Comparison of ENCODE assay signal across 8 cellular contexts in genomic region chr1:98749152-98749756, GRCh38.
DNase-seq lines count a peak whose midpoint lies in the region; ATAC-seq and TF ChIP-seq lines count a peak whose summit lies in the region.

No MANE protein-coding gene starts in this region.

- H3K4me1 Mint-ChIP-seq in MCF 10A (ENCODE audit: insufficient read depth, unreplicated experiment), result no peaks in the 10 kb centered on the region
- H3K4me1 Mint-ChIP-seq in activated naive CD8-positive, alpha-beta T cell treated with anti-CD3 and anti-CD28 coated beads, Interleukin-2, amount 50 U/mL, for 24 hours, result no peaks in the 10 kb centered on the region

- POLR2A ChIA-PET in MCF 10A (lab: Yijun Ruan, JAX), result interaction anchor here (0.6 to 0.7 kb wide), 3 partner anchors 12 to 429 kb away, joined by 3 to 6 read pairs (median 3); no protein-coding TSS in a partner anchor

- no TSS peak for BruUV-seq in MCF 10A (replicated peaks; lab: Mats Ljungman, UMichigan)

- TF ChIP-seq POLR2A in breast epithelium (IDR thresholded peaks at IDR 0.05), result no peak

- no peak overlapping the region for H3K9ac ChIP-seq in smooth muscle cell (ENCODE audit: low read depth)

- H3K27ac Mint-ChIP-seq in MCF 10A (ENCODE audit: low read depth, unreplicated experiment), result no peak overlapping the region
- no peak overlapping the region for H3K27ac Mint-ChIP-seq in activated naive CD8-positive, alpha-beta T cell treated with anti-CD3 and anti-CD28 coated beads, Interleukin-2, amount 50 U/mL, for 24 hours

- CTCF ChIA-PET in MCF 10A (lab: Yijun Ruan, JAX), result interaction anchor here (0.6 to 2.4 kb wide), 22 partner anchors 10 to 961 kb away, joined by 3 to 18 read pairs (median 4); no protein-coding TSS in a partner anchor

- no peaks in the 10 kb centered on the region for H3K9me3 Mint-ChIP-seq in MCF 10A (ENCODE audit: unreplicated experiment)
- H3K9me3 Mint-ChIP-seq in activated naive CD8-positive, alpha-beta T cell treated with anti-CD3 and anti-CD28 coated beads, Interleukin-2, amount 50 U/mL, for 24 hours, result no peaks in the 10 kb centered on the region

- TF ChIP-seq CTCF in MCF 10A (IDR thresholded peaks at IDR 0.05; ENCODE audit: unreplicated experiment) (peak; percentile 37), breast epithelium (IDR thresholded peaks at IDR 0.05) (no peak), choroid plexus epithelial cell (conservative IDR thresholded peaks at IDR 0.05; ENCODE audit: low read depth, low read length) (peak; percentile 56), smooth muscle cell (IDR thresholded peaks at IDR 0.05; ENCODE audit: borderline replicate concordance, insufficient read depth, poor library complexity, severe bottlenecking) (peak; percentile 48)

- H3F3A ChIP-seq in smooth muscle cell (ENCODE audit: low read depth), result no peaks in the 10 kb centered on the region

- H3K4me2 ChIP-seq in smooth muscle cell, result no peak overlapping the region

- no peak overlapping the region for H3K4me3 ChIP-seq in breast epithelium
- H3K4me3 ChIP-seq in choroid plexus epithelial cell (ENCODE audit: low read depth, low read length), result no peak overlapping the region
- no peak overlapping the region for H3K4me3 ChIP-seq in smooth muscle cell
- H3K4me3 ChIP-seq in MG63, result no peak overlapping the region

- intact Hi-C loops in MCF 10A (cut with micrococcal nuclease) (loop anchor here (1.0 kb wide), 1 partner anchor 958 kb away; no protein-coding TSS in a partner anchor), breast epithelium (cut with DNase I; ENCODE audit: low total_unique reads) (no loop called here)

- ATAC-seq in activated naive CD8-positive, alpha-beta T cell treated with anti-CD3 and anti-CD28 coated beads, Interleukin-2, amount 50 U/mL, for 24 hours, result no peak

- no peak overlapping the region for H3K4me3 Mint-ChIP-seq in MCF 10A (ENCODE audit: unreplicated experiment)
- no peak overlapping the region for H3K4me3 Mint-ChIP-seq in activated naive CD8-positive, alpha-beta T cell treated with anti-CD3 and anti-CD28 coated beads, Interleukin-2, amount 50 U/mL, for 24 hours

- no peaks in the 10 kb centered on the region for H3K36me3 Mint-ChIP-seq in MCF 10A (ENCODE audit: insufficient read depth, unreplicated experiment)
- H3K36me3 Mint-ChIP-seq in activated naive CD8-positive, alpha-beta T cell treated with anti-CD3 and anti-CD28 coated beads, Interleukin-2, amount 50 U/mL, for 24 hours (ENCODE audit: low read depth), result no peaks in the 10 kb centered on the region

- H2AFZ ChIP-seq in smooth muscle cell (ENCODE audit: low read depth), result no peak overlapping the region

- H3K9me3 ChIP-seq in breast epithelium, result no peaks in the 10 kb centered on the region
- H3K9me3 ChIP-seq in smooth muscle cell (replicated peaks; ENCODE audit: low read depth), result no peaks in the 10 kb centered on the region
- no peaks in the 10 kb centered on the region for H3K9me3 ChIP-seq in MG63

- H3K4me1 ChIP-seq in breast epithelium (no peaks in the 10 kb centered on the region), smooth muscle cell (ENCODE audit: low read depth) (no peaks in the 10 kb centered on the region)

- H3K27me3 Mint-ChIP-seq in MCF 10A (ENCODE audit: insufficient read depth, unreplicated experiment), result no peaks in the 10 kb centered on the region
- H3K27me3 Mint-ChIP-seq in activated naive CD8-positive, alpha-beta T cell treated with anti-CD3 and anti-CD28 coated beads, Interleukin-2, amount 50 U/mL, for 24 hours, result peaks cover under 1% of the 10 kb centered on the region

- H3K27me3 ChIP-seq in breast epithelium (no peaks in the 10 kb centered on the region), smooth muscle cell (ENCODE audit: low read depth) (no peaks in the 10 kb centered on the region), MG63 (no peaks in the 10 kb centered on the region)

- peak; percentile 25 for DNase-seq in MCF 10A (ENCODE audit: unreplicated experiment)
- no peak for DNase-seq in breast epithelium (ENCODE audit: low spot score in 2 of 2)
- peak; percentile 61 for DNase-seq in NAMALWA (ENCODE audit: low spot score)
- peak; percentile 40 for DNase-seq in choroid plexus epithelial cell (ENCODE audit: low read depth)
- no peak for DNase-seq in smooth muscle cell (lab: John Stamatoyannopoulos, UW; ENCODE audit: unreplicated experiment)
- DNase-seq in activated naive CD8-positive, alpha-beta T cell treated with anti-CD3 and anti-CD28 coated beads, Interleukin-2, amount 50 U/mL, for 24 hours, result no peak
- DNase-seq in MG63, result no peak
- no peak for DNase-seq in NCI-H2171 (lab: John Stamatoyannopoulos, UW)

- no peak overlapping the region for H3K27ac ChIP-seq in breast epithelium
- H3K27ac ChIP-seq in smooth muscle cell (ENCODE audit: low read depth), result no peak overlapping the region

- no peaks in the 10 kb centered on the region for H3K79me2 ChIP-seq in smooth muscle cell (ENCODE audit: low read depth)

- WGBS in smooth muscle cell (ENCODE audit: low lambda C conversion rate), result 67% methylated on average over 2 of the region's 2 CpGs

- H3K36me3 ChIP-seq in breast epithelium (no peaks in the 10 kb centered on the region), smooth muscle cell (ENCODE audit: low read depth) (no peaks in the 10 kb centered on the region), MG63 (no peaks in the 10 kb centered on the region)

- H4K20me1 ChIP-seq in smooth muscle cell (ENCODE audit: low read depth), result no peaks in the 10 kb centered on the region

Comparison
In these comparisons a context has a peak if more than half of its experiments do, and no peak if none do; other contexts are left out.
1. DNase-seq: peak in MCF 10A (single experiment), NAMALWA (single experiment) and choroid plexus epithelial cell (single experiment); none in breast epithelium (0 of 2), smooth muscle cell (single experiment), activated naive CD8-positive, alpha-beta T cell treated with anti-CD3 and anti-CD28 coated beads, Interleukin-2, amount 50 U/mL, for 24 hours (single experiment), MG63 (single experiment) and NCI-H2171 (single experiment).
2. CTCF ChIP-seq: peak in MCF 10A (single experiment), choroid plexus epithelial cell (single experiment) and smooth muscle cell (single experiment); none in breast epithelium (0 of 3).